Comparison of ENCODE assay signal across 1 cellular context in genomic region chr20:4708036-4708435, GRCh38.
TF ChIP-seq lines count a peak whose summit lies in the region.

No MANE protein-coding gene starts in this region.

TF ChIP-seq in HepG2, 621 proteins besides CTCF, POLR2A, EP300 and RAD21:
- TF ChIP-seq ZNF652 (CRISPR knock-in tag; IDR thresholded peaks at IDR 0.05; ENCODE audit: borderline replicate concordance, low read depth) = no peak
- TF ChIP-seq SP2 (CRISPR knock-in tag; IDR thresholded peaks at IDR 0.05) = no peak
- TF ChIP-seq HNF1B (CRISPR knock-in tag; IDR thresholded peaks at IDR 0.05) = no peak
- no peak for TF ChIP-seq SPEN (CRISPR knock-in tag; IDR thresholded peaks at IDR 0.05; ENCODE audit: low read depth)
- TF ChIP-seq TARDBP (CRISPR knock-in tag; IDR thresholded peaks at IDR 0.05) = no peak
- TF ChIP-seq ZNF891 (CRISPR knock-in tag; IDR thresholded peaks at IDR 0.05) = no peak
- TF ChIP-seq SP140L (CRISPR knock-in tag; IDR thresholded peaks at IDR 0.05; ENCODE audit: borderline replicate concordance) = no peak
- no peak for TF ChIP-seq ZNF7 (CRISPR knock-in tag; IDR thresholded peaks at IDR 0.05)
- TF ChIP-seq ZBTB8A (CRISPR knock-in tag; IDR thresholded peaks at IDR 0.05; ENCODE audit: borderline replicate concordance, low read depth) = no peak
- TF ChIP-seq TBP (CRISPR knock-in tag; IDR thresholded peaks at IDR 0.05) = no peak
- no peak for TF ChIP-seq IRX3 (CRISPR knock-in tag; IDR thresholded peaks at IDR 0.05; ENCODE audit: borderline replicate concordance, low read depth)
- no peak for TF ChIP-seq ZNF879 (CRISPR knock-in tag; IDR thresholded peaks at IDR 0.05)
- TF ChIP-seq ZNF543 (CRISPR knock-in tag; IDR thresholded peaks at IDR 0.05) = no peak
- TF ChIP-seq ZNF512 (CRISPR knock-in tag; IDR thresholded peaks at IDR 0.05) = no peak
